In the genomic region with DNA sequence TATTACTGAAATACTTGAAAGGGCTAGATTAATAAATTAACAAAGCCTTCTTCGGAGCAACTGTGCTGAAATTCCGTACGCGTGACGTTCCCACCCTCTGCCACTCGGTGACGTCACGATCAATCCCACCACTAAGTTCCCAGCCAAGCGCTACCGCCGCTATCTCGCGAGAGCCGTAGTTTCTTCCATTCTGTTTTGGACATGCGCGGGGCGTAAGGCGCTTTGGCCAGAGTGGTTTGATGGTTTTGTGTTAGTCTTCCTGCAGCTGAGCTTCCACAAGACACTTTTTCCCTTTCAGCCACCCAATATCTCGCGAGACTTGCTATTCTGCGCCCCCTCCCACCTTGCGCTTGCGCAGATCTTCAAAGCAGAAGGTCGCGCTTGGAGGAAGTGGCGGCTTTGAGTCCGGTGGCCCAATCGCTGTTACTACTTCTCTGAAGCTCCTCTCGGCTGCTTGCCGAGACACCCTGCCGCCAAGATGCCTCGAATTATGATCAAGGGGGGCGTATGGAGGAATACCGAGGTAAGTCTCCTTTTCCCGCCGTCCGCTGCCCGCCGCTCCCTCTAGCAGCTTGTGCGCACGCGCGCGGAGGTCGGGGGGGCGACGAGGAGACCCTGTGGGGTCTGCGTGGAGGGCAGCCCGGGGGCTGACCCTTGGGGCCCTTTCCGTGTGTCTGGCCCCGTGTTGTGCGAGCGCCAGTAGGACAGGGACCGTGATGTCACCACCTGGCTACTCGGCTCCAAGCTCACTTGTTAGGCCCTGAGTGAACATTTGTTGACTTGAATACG, we compare ENCODE assay signal across 8 cellular contexts. TPM values are rescaled to one million over a fixed set of nuclear protein-coding genes. Genes with fewer than 3 reads are reported as not detected.
DNase-seq lines count a peak whose midpoint lies in the region; ATAC-seq and TF ChIP-seq lines count a peak whose summit lies in the region.

A gene (plus strand): TSS at position 361 of the 789 bp plus-strand sequence. CDS start 118 bp downstream, at position 479.

- no peaks in the 10 kb centered on the region for H3K36me3 ChIP-seq in kidney epithelial cell (ENCODE audit: control insufficient read depth, insufficient read depth, low read length)

- no peaks in the 10 kb centered on the region for H3K27me3 ChIP-seq in kidney epithelial cell (ENCODE audit: control insufficient read depth, insufficient read depth, low read length)

- POLR2A ChIA-PET in activated CD4-positive, alpha-beta T cell treated with anti-CD3 and anti-CD28 coated beads for 36 hours (lab: Charles Lee) = interaction anchor here (0.6 to 1.5 kb wide), 3 partner anchors 55 to 141 kb away, joined by 3 to 7 read pairs (median 3); a partner anchor contains a TSS

- peak within 1 kb of the TSS; percentile 97 for H3K4me3 Mint-ChIP-seq in activated CD4-positive, alpha-beta T cell treated with anti-CD3 and anti-CD28 coated beads for 36 hours

- peak; percentile 96 for TF ChIP-seq POLR2A in GM19193 (IDR thresholded peaks at IDR 0.05; ENCODE audit: extremely low read depth, insufficient read depth, insufficient read length)

- H3K27me3 Mint-ChIP-seq in activated CD4-positive, alpha-beta T cell treated with anti-CD3 and anti-CD28 coated beads for 36 hours = no peaks in the 10 kb centered on the region

- peak; percentile 92 for ATAC-seq in HG03439 (IDR thresholded peaks at IDR 0.05; ENCODE audit: unreplicated experiment)
- ATAC-seq in activated CD4-positive, alpha-beta T cell treated with anti-CD3 and anti-CD28 coated beads for 36 hours = peak; percentile 95

- CTCF ChIA-PET in activated CD4-positive, alpha-beta T cell treated with anti-CD3 and anti-CD28 coated beads for 36 hours (lab: Charles Lee) = interaction anchor here (0.7 to 1.6 kb wide), 6 partner anchors 9 to 618 kb away, joined by 3 to 5 read pairs (median 3); a partner anchor contains a TSS

- intact Hi-C loops in activated CD4-positive, alpha-beta T cell treated with anti-CD3 and anti-CD28 coated beads for 36 hours (cut with DNase I, micrococcal nuclease) = loop anchor here in 1 of 2 experiments (1.0 to 5.0 kb wide), 11 partner anchors 74 to 1020 kb away; a partner anchor contains a TSS

- H3K27ac Mint-ChIP-seq in activated CD4-positive, alpha-beta T cell treated with anti-CD3 and anti-CD28 coated beads for 36 hours = peak within 1 kb of the TSS; percentile 98

- no peak for TF ChIP-seq CTCF in choroid plexus epithelial cell (conservative IDR thresholded peaks at IDR 0.05; ENCODE audit: low read depth, low read length)
- TF ChIP-seq CTCF in kidney epithelial cell (IDR thresholded peaks at IDR 0.05; ENCODE audit: insufficient read depth, low read length, poor library complexity, severe bottlenecking) = no peak

- H3K9me3 Mint-ChIP-seq in activated CD4-positive, alpha-beta T cell treated with anti-CD3 and anti-CD28 coated beads for 36 hours (ENCODE audit: low read depth) = no peaks in the 10 kb centered on the region

- peak within 1 kb of the TSS; percentile 86 for H3K4me3 ChIP-seq in choroid plexus epithelial cell (ENCODE audit: low read depth, low read length)
- peak within 1 kb of the TSS; percentile 59 for H3K4me3 ChIP-seq in kidney epithelial cell (ENCODE audit: low read depth, low read length)

- peaks cover 31% of the 10 kb centered on the region for H3K4me1 Mint-ChIP-seq in activated CD4-positive, alpha-beta T cell treated with anti-CD3 and anti-CD28 coated beads for 36 hours

- peak; percentile 100 for DNase-seq in AML-193 (lab: John Stamatoyannopoulos, UW)
- peak; percentile 99 for DNase-seq in NCI-H524 (lab: John Stamatoyannopoulos, UW)
- DNase-seq in activated CD4-positive, alpha-beta T cell treated with anti-CD3 and anti-CD28 coated beads for 36 hours = peak; percentile 95
- peak; percentile 99 for DNase-seq in choroid plexus epithelial cell (ENCODE audit: low read depth)
- peak; percentile 99 for DNase-seq in kidney epithelial cell (ENCODE audit: low read depth)
- DNase-seq in stimulated activated CD4-positive, alpha-beta T cell treated with anti-CD3 and anti-CD28 coated beads, Interleukin-15, amount 100 ng/mL, for 48 hours (ENCODE audit: low read depth in 2 of 2) = peak; percentile 92

- peaks cover 37% of the 10 kb centered on the region for H3K36me3 Mint-ChIP-seq in activated CD4-positive, alpha-beta T cell treated with anti-CD3 and anti-CD28 coated beads for 36 hours (ENCODE audit: low read depth)

RNA-seq across cellular contexts. Expression of the gene that starts here (rescaled TPM):
- total RNA-seq in activated CD4-positive, alpha-beta T cell treated with anti-CD3 and anti-CD28 coated beads for 36 hours = 10 to 100 TPM; 25.1 to 28.9 TPM
- total RNA-seq in kidney epithelial cell = 22.9 and 24.9 TPM in 2 replicates

Comparison
In these comparisons a context has a peak if more than half of its experiments do, and no peak if none do; other contexts are left out.
1. Peak in every context shown above with its lines: DNase-seq, ATAC-seq and H3K4me3 ChIP-seq.